Comparison of ENCODE assay signal across 8 cellular contexts in the genomic region with DNA sequence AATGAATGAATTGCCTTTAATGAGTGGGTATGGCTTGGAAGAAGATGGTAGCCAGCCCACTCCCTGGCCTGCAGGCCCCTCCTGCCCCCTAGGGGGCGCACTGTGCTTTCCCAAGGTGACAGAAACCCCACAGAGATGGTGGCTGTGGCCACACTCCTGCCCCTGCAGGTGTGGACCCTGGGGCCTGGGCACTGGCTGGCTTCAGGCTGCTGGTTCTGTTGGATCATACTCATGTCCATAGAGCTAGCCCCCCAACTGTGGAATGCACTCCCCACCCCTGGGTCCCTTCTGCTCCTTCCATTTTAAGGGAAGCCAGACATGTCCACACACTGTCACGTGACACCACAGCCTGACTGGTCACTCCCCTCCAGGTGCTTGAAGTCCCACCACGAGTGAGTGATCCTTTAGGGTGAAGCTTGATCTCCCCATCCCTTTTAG. TPM values are rescaled to one million over a fixed set of nuclear protein-coding genes. Genes with fewer than 3 reads are reported as not detected.
DNase-seq lines count a peak whose midpoint lies in the region; ATAC-seq and TF ChIP-seq lines count a peak whose summit lies in the region.

No MANE protein-coding gene starts in this region.

- no peak overlapping the region for H3K23ac ChIP-seq in H9 (ENCODE audit: insufficient read length, low read depth, low read length)

- no peaks in the 10 kb centered on the region for H3K79me1 ChIP-seq in H9 (ENCODE audit: insufficient read depth, low read depth, low read length, poor library complexity, severe bottlenecking)

- peaks cover 3% of the 10 kb centered on the region for H3K23me2 ChIP-seq in H9 (ENCODE audit: insufficient read length, low read depth, low read length, poor library complexity, severe bottlenecking)

- DNase-seq in H9, result peak; percentile 60
- peak; percentile 27 for DNase-seq in Panc1 (ENCODE audit: low read depth, low spot score)
- peak; percentile 62 for DNase-seq in activated naive CD8-positive, alpha-beta T cell treated with anti-CD3 and anti-CD28 coated beads for 36 hours
- peak; percentile 81 for DNase-seq in iPS-NIHi11 (ENCODE audit: low spot score)
- peak; percentile 13 to 14 (median 13) for DNase-seq in stimulated activated CD4-positive, alpha-beta T cell treated with anti-CD3 and anti-CD28 coated beads, TNF-alpha, amount 100 ng/mL, for 4 hours (ENCODE audit: low read depth in 3 of 3)
- no peak for DNase-seq in NCI-H2081 (lab: John Stamatoyannopoulos, UW)
- no peak for DNase-seq in retina

- peaks cover 4% of the 10 kb centered on the region; the same call in 1 of the 2 replicates for H3K27me3 ChIP-seq in DOHH2 (ENCODE audit: control insufficient read depth, low read length)
- no peaks in the 10 kb centered on the region for H3K27me3 ChIP-seq in H9 (ENCODE audit: insufficient read depth, low read length)
- no peaks in the 10 kb centered on the region for H3K27me3 ChIP-seq in Panc1 (ENCODE audit: control insufficient read depth, insufficient read depth, low read length)

- no peak overlapping the region for H3K56ac ChIP-seq in H9 (ENCODE audit: insufficient read length, low read depth, low read length)

- H3K4me2 ChIP-seq in DOHH2 (ENCODE audit: low read length) (no peak overlapping the region), H9 (ENCODE audit: insufficient read depth, insufficient read length, low read length) (no peak overlapping the region)

- no peak overlapping the region for H3K14ac ChIP-seq in H9 (ENCODE audit: insufficient read depth, low read length)

- peaks cover 0 to 2% (median 0%) of the 10 kb centered on the region in 3 experiments; a peak in 1 of 7 replicates for H3K36me3 Mint-ChIP-seq in H9 (ENCODE audit: insufficient read depth in 1 of 3, low read depth in 3 of 3)
- no peaks in the 10 kb centered on the region for H3K36me3 Mint-ChIP-seq in activated naive CD8-positive, alpha-beta T cell treated with anti-CD3 and anti-CD28 coated beads for 36 hours

- no peak overlapping the region for H2AFZ ChIP-seq in H9 (ENCODE audit: low read length)

- H3F3A ChIP-seq in DOHH2 (ENCODE audit: control insufficient read depth, insufficient read depth), result no peaks in the 10 kb centered on the region

- POLR2A ChIA-PET in Panc1 (lab: Charles Lee), result no interaction called here

- H3K4ac ChIP-seq in H9 (ENCODE audit: low read depth, low read length), result no peak overlapping the region

- no peaks in the 10 kb centered on the region for H4K20me1 ChIP-seq in DOHH2 (ENCODE audit: control insufficient read depth, insufficient read depth, low read depth, low read length)
- no peaks in the 10 kb centered on the region for H4K20me1 ChIP-seq in H9 (ENCODE audit: control insufficient read depth, insufficient read depth, insufficient read length)

- peaks cover 1% of the 10 kb centered on the region; the same call in 1 of the 2 replicates for H3K27me3 Mint-ChIP-seq in H9 (ENCODE audit: low read depth)
- H3K27me3 Mint-ChIP-seq in activated naive CD8-positive, alpha-beta T cell treated with anti-CD3 and anti-CD28 coated beads for 36 hours, result peaks cover 7% of the 10 kb centered on the region

- H2BK12ac ChIP-seq in H9 (ENCODE audit: insufficient read length, low read depth, low read length), result no peak overlapping the region

- no peak overlapping the region for H3T11ph ChIP-seq in H9 (ENCODE audit: low read length)

- H2BK20ac ChIP-seq in H9 (ENCODE audit: low read depth, low read length, poor library complexity, severe bottlenecking), result no peak overlapping the region

- WGBS in H9 (ENCODE audit: extremely low coverage, insufficient read length, low lambda C conversion rate), result no CpG with 5 or more reads among the region's 3 CpGs

- TF ChIP-seq CTCF in DOHH2 (IDR thresholded peaks at IDR 0.05; ENCODE audit: low read depth, low read length, poor library complexity, severe bottlenecking) (peak; percentile 91), H9 (conservative IDR thresholded peaks at IDR 0.05) (peak; percentile 90), Panc1 (IDR thresholded peaks at IDR 0.05) (peak; percentile 89; the same call in 1 of the 2 replicates)

- no peak overlapping the region for H3K9ac ChIP-seq in H9 (ENCODE audit: extremely low read depth, insufficient read length, low read length)

- no peak overlapping the region for H3K18ac ChIP-seq in H9 (ENCODE audit: insufficient read length, low read depth, low read length)

- intact Hi-C loops in Panc1 (cut with micrococcal nuclease; ENCODE audit: unreplicated experiment), result no loop called here

- no peak overlapping the region for H3K27ac Mint-ChIP-seq in H9
- no peak overlapping the region for H3K27ac Mint-ChIP-seq in activated naive CD8-positive, alpha-beta T cell treated with anti-CD3 and anti-CD28 coated beads for 36 hours

- H3K4me1 ChIP-seq in DOHH2 (ENCODE audit: control insufficient read depth, low read length), result no peaks in the 10 kb centered on the region
- peaks cover 6% of the 10 kb centered on the region; the same call in 1 of the 2 replicates for H3K4me1 ChIP-seq in H9 (ENCODE audit: insufficient read depth, low read length)
- peaks cover 10% of the 10 kb centered on the region for H3K4me1 ChIP-seq in Panc1 (ENCODE audit: control insufficient read depth, insufficient read depth, low read length)

- H4K5ac ChIP-seq in H9 (ENCODE audit: insufficient read length, low read depth, low read length), result no peak overlapping the region

- no peak overlapping the region for H3K4me3 ChIP-seq in DOHH2 (ENCODE audit: low read length)
- H3K4me3 ChIP-seq in Panc1 (ENCODE audit: low read depth in 2 of 2, low read length in 2 of 2), result no peak overlapping the region

- peak; percentile 61; the same call in 1 of the 2 replicates for ATAC-seq in Panc1

- H2BK120ac ChIP-seq in H9 (ENCODE audit: low read depth, low read length, poor library complexity, severe bottlenecking), result no peak overlapping the region

- no peak overlapping the region for H4K91ac ChIP-seq in H9 (ENCODE audit: insufficient read length, low read depth, low read length)

- H3K27ac ChIP-seq in DOHH2 (ENCODE audit: low read depth, low read length), result no peak overlapping the region
- no peak overlapping the region for H3K27ac ChIP-seq in H9 (ENCODE audit: insufficient read length, low read depth, low read length)
- no peak overlapping the region for H3K27ac ChIP-seq in Panc1 (ENCODE audit: low read length)

- in situ Hi-C loops in Panc1 (cut with HindIII; ENCODE audit: low pct_unique_long_range_greater_than_20kb, low sequenced_read_pairs), result no loop called here

- H3K36me3 ChIP-seq in DOHH2 (ENCODE audit: control insufficient read depth, low read length) (no peaks in the 10 kb centered on the region), Panc1 (ENCODE audit: control insufficient read depth, insufficient read depth, low read length) (no peaks in the 10 kb centered on the region)

- CTCF ChIA-PET in Panc1 (lab: Charles Lee), result interaction anchor here (0.6 kb wide), 2 partner anchors 50 to 1121 kb away, joined by 4 to 8 read pairs; no protein-coding TSS in a partner anchor

- no peaks in the 10 kb centered on the region for H3K9me3 ChIP-seq in DOHH2 (ENCODE audit: control insufficient read depth, insufficient read depth, low read length)
- no peaks in the 10 kb centered on the region for H3K9me3 ChIP-seq in H9 (ENCODE audit: control insufficient read depth, low read depth, low read length)
- no peaks in the 10 kb centered on the region for H3K9me3 ChIP-seq in Panc1 (ENCODE audit: control insufficient read depth, insufficient read depth, low read depth, low read length)

- no peak overlapping the region for H2BK15ac ChIP-seq in H9 (ENCODE audit: low read depth, low read length)

- H3K9me2 ChIP-seq in DOHH2 (replicated peaks; ENCODE audit: control insufficient read depth, low read length), result no peaks in the 10 kb centered on the region

- no TSS peak for BruUV-seq in Panc1 (replicated peaks; lab: Mats Ljungman, UMichigan)

- peaks cover 39 to 46% of the 10 kb centered on the region in 2 experiments for H3K4me1 Mint-ChIP-seq in H9
- no peaks in the 10 kb centered on the region for H3K4me1 Mint-ChIP-seq in activated naive CD8-positive, alpha-beta T cell treated with anti-CD3 and anti-CD28 coated beads for 36 hours

- H4K8ac ChIP-seq in H9 (replicated peaks; ENCODE audit: insufficient read length, low read depth, low read length), result no peak overlapping the region

- no peak overlapping the region for H2BK5ac ChIP-seq in H9 (ENCODE audit: insufficient read length, low read length)

- H3K79me2 ChIP-seq in DOHH2 (ENCODE audit: control insufficient read depth, low read length) (no peaks in the 10 kb centered on the region), H9 (ENCODE audit: insufficient read depth, low read length) (no peaks in the 10 kb centered on the region)

- H3K4me3 Mint-ChIP-seq in H9, result no peak overlapping the region
- H3K4me3 Mint-ChIP-seq in activated naive CD8-positive, alpha-beta T cell treated with anti-CD3 and anti-CD28 coated beads for 36 hours, result no peak overlapping the region

- H3K9me3 Mint-ChIP-seq in H9, result no peaks in the 10 kb centered on the region
- no peaks in the 10 kb centered on the region for H3K9me3 Mint-ChIP-seq in activated naive CD8-positive, alpha-beta T cell treated with anti-CD3 and anti-CD28 coated beads for 36 hours

- no peak overlapping the region for H2AK5ac ChIP-seq in H9 (ENCODE audit: insufficient read length, low read length)

RNA-seq across cellular contexts. Expression of a gene that starts 44.8 kb away (rescaled TPM):
- total RNA-seq in H9 (2021) (3.5 and 3.8 TPM in 2 replicates), Panc1 (2021; ENCODE audit: unreplicated experiment) (7.8 TPM)
- 11.3 TPM for polyA plus RNA-seq in Panc1 (2012; ENCODE audit: insufficient read length)
- total RNA-seq in activated naive CD8-positive, alpha-beta T cell treated with anti-CD3 and anti-CD28 coated beads for 36 hours, result under 1 TPM; 0.78 to 0.80 TPM

RNA-seq across cellular contexts. Expression of a gene that starts 53.3 kb away (rescaled TPM):
- 79.7 and 80.4 TPM in 2 replicates for total RNA-seq in H9 (2021)
- 59.0 TPM for total RNA-seq in Panc1 (2021; ENCODE audit: unreplicated experiment)
- polyA plus RNA-seq in Panc1 (2012; ENCODE audit: insufficient read length), result 60.3 TPM
- total RNA-seq in activated naive CD8-positive, alpha-beta T cell treated with anti-CD3 and anti-CD28 coated beads for 36 hours, result 100 to 1,000 TPM; 163 to 176 TPM

Comparison
In these comparisons a context has a peak if more than half of its experiments do, and no peak if none do; other contexts are left out.
1. DNase-seq: peak in H9 (single experiment), Panc1 (single experiment), activated naive CD8-positive, alpha-beta T cell treated with anti-CD3 and anti-CD28 coated beads for 36 hours (single experiment), iPS-NIHi11 (single experiment) and stimulated activated CD4-positive, alpha-beta T cell treated with anti-CD3 and anti-CD28 coated beads, TNF-alpha, amount 100 ng/mL, for 4 hours (3 of 3); none in NCI-H2081 (0 of 2) and retina (single experiment).
2. Peak in every context shown above with its lines, with median percentiles within 50 percentile points of each other: CTCF ChIP-seq.